In genomic region chr7:1256621-1257020, GRCh38 we compare ENCODE assay signal across 22 cellular contexts. TPM values are rescaled to one million over a fixed set of nuclear protein-coding genes. Genes with fewer than 3 reads are reported as not detected.
DNase-seq lines count a peak whose midpoint lies in the region; ATAC-seq, FAIRE-seq and TF ChIP-seq lines count a peak whose summit lies in the region.
"Had no signal": no experiment of that assay in that cellular context is flagged by ENCODE, and none has a peak within 500 bp of the region (broad histone marks: within the 10 kb centered on the region; RNA-seq: fewer than 3 reads in every experiment).

No MANE protein-coding gene starts in this region.

- ATAC-seq in Right ventricle myocardium inferior (no peak), HG03457 (IDR thresholded peaks at IDR 0.05; ENCODE audit: unreplicated experiment) (no peak), HG03025 (IDR thresholded peaks at IDR 0.05; ENCODE audit: low FRiP score, unreplicated experiment) (no peak), foreskin keratinocyte (no peak)

- no peak for FAIRE-seq in kidney (lab: Jason Lieb, UNC)
- FAIRE-seq: GM12892, GM18507 had no signal

- H3K9ac ChIP-seq in NT2/D1 (ENCODE audit: insufficient read length, low read depth): peak overlapping the region; percentile 16
- no peak overlapping the region for H3K9ac ChIP-seq in kidney (ENCODE audit: low read length in 2 of 2)
- H3K9ac ChIP-seq: BLaER1, GM23248 had no signal

- H3K27me3 ChIP-seq in left ventricle myocardium inferior (ENCODE audit: low read depth): peaks cover 96% of the 10 kb centered on the region
- H3K27me3 ChIP-seq in NT2/D1 (ENCODE audit: insufficient read depth, insufficient read length): peaks cover 13% of the 10 kb centered on the region
- peaks cover 73% of the 10 kb centered on the region for H3K27me3 ChIP-seq in foreskin keratinocyte

- H3K27ac ChIP-seq in left ventricle myocardium inferior (replicated peaks) (no peak overlapping the region), kidney (ENCODE audit: low read depth in 2 of 2, low read length in 2 of 2) (no peak overlapping the region), foreskin keratinocyte (no peak overlapping the region)
- H3K27ac ChIP-seq: BLaER1, GM23248 had no signal

- H3K4me3 ChIP-seq in left ventricle myocardium inferior: no peak overlapping the region
- no peak overlapping the region for H3K4me3 ChIP-seq in NT2/D1 (ENCODE audit: insufficient read length, low read depth)
- H3K4me3 ChIP-seq in kidney (ENCODE audit: low read length in 2 of 2): no peak overlapping the region
- H3K4me3 ChIP-seq: BLaER1, GM23248, HAP-1 had no signal

- H3K4me1 ChIP-seq in left ventricle myocardium inferior (no peaks in the 10 kb centered on the region), NT2/D1 (ENCODE audit: insufficient read depth, insufficient read length) (peaks cover 9% of the 10 kb centered on the region), kidney (ENCODE audit: control insufficient read depth in 1 of 2, insufficient read depth in 1 of 2, low read depth in 1 of 2, low read length in 2 of 2) (no peaks in the 10 kb centered on the region), foreskin keratinocyte (no peaks in the 10 kb centered on the region)
- H3K4me1 ChIP-seq: HAP-1 had no signal

- H3K36me3 ChIP-seq in left ventricle myocardium inferior: no peaks in the 10 kb centered on the region
- H3K36me3 ChIP-seq in NT2/D1 (ENCODE audit: insufficient read depth, insufficient read length, low read length): no peaks in the 10 kb centered on the region
- no peaks in the 10 kb centered on the region for H3K36me3 ChIP-seq in kidney (ENCODE audit: control insufficient read depth in 1 of 2, insufficient read depth in 2 of 2, low read length in 2 of 2)
- H3K36me3 ChIP-seq: BLaER1, HAP-1 had no signal

- peak; percentile 61 for DNase-seq in Right ventricle myocardium inferior (ENCODE audit: missing footprints)
- no peak for DNase-seq in left ventricle myocardium inferior
- DNase-seq in NT2/D1 (ENCODE audit: low read depth, low spot score): no peak
- DNase-seq in kidney: peak; percentile 68
- peak; percentile 65 for DNase-seq in posterior vena cava (ENCODE audit: low spot score)
- no peak for DNase-seq in foreskin keratinocyte
- DNase-seq: 8988T; CD4-positive, alpha-beta memory T cell; DMS153; DMS79; GDM1; GM23248 had no signal

- intact Hi-C loops in Right ventricle myocardium inferior (cut with DNase I): no loop called here
- intact Hi-C loops in left ventricle myocardium inferior (cut with micrococcal nuclease): no loop called here
- intact Hi-C loops in kidney (cut with DNase I): no loop called here
- intact Hi-C loops in posterior vena cava (cut with DNase I): no loop called here

- no peak for TF ChIP-seq CTCF in left ventricle myocardium inferior (IDR thresholded peaks at IDR 0.05; ENCODE audit: borderline replicate concordance)
- no peak for TF ChIP-seq CTCF in kidney (IDR thresholded peaks at IDR 0.05; ENCODE audit: borderline replicate concordance, extremely low read depth, insufficient read depth)
- TF ChIP-seq CTCF in foreskin keratinocyte (conservative IDR thresholded peaks at IDR 0.05): no peak

- no peaks in the 10 kb centered on the region for H3K9me3 ChIP-seq in left ventricle myocardium inferior (replicated peaks)
- no peaks in the 10 kb centered on the region for H3K9me3 ChIP-seq in NT2/D1 (ENCODE audit: insufficient read depth, low read length)
- no peaks in the 10 kb centered on the region for H3K9me3 ChIP-seq in kidney (ENCODE audit: control insufficient read depth in 1 of 2, low read length in 2 of 2)
- H3K9me3 ChIP-seq: BLaER1, HAP-1 had no signal

RNA-seq across cellular contexts. Expression of gene UNCX, which starts 23.9 kb away (rescaled TPM):
- total RNA-seq in Right ventricle myocardium inferior (not detected), left ventricle myocardium inferior (not detected), kidney (2.0 TPM), posterior vena cava (not detected), foreskin keratinocyte (not detected in 2 replicates)
- polyA plus RNA-seq in kidney (ENCODE audit: insufficient read depth, low read depth, low replicate concordance) (1.4 TPM), foreskin keratinocyte (not detected in 2 replicates)
- total RNA-seq: CD4-positive, alpha-beta memory T cell; Daoy; GM23248; H4 had no signal
- polyA plus RNA-seq: AG04450; CD14-positive monocyte; CD4-positive, alpha-beta memory T cell; GM23248 had no signal

Comparison
In these comparisons a context has a peak if more than half of its experiments do, and no peak if none do; other contexts are left out.
1. DNase-seq: peak in Right ventricle myocardium inferior (single experiment), kidney (single experiment) and posterior vena cava (single experiment); none in left ventricle myocardium inferior (single experiment), NT2/D1 (single experiment) and foreskin keratinocyte (0 of 2).